In the genomic region with DNA sequence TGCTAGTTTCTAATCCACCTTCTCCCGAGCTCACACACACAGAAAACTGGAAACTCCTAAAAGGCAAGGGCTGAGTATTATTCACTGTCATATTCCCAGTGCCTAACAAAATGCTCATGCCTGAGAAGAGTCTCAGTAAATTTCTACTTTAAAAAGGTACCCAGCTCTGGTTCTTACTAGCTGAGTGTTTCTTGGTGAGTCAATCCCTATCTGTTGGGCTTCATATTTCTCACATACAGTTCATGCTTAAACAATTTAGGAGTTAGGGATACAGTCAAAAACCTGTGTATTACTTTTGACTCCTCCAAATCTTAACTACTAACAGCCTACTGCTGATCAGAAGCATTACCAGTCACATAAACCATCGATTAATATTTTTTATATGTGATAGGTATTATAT, we compare ENCODE assay signal across 20 cellular contexts.
DNase-seq lines count a peak whose midpoint lies in the region; ATAC-seq, FAIRE-seq and TF ChIP-seq lines count a peak whose summit lies in the region.
"Had no signal": no experiment of that assay in that cellular context is flagged by ENCODE, and none has a peak within 500 bp of the region (broad histone marks: within the 10 kb centered on the region; RNA-seq: fewer than 3 reads in every experiment).

No MANE protein-coding gene starts in this region.

- no peak overlapping the region for H3T11ph ChIP-seq in H9 (ENCODE audit: low read length)

- peaks cover 20 to 30% of the 10 kb centered on the region in 2 experiments for H3K4me1 Mint-ChIP-seq in H9
- H3K4me1 Mint-ChIP-seq: B cell; CD4-positive, CD25-positive, alpha-beta regulatory T cell had no signal

- DNase-seq in H1 (ENCODE audit: low read depth in 1 of 2, low spot score in 2 of 2) = no peak
- peak; percentile 39 for DNase-seq in kidney tubule cell (ENCODE audit: low spot score)
- DNase-seq in trophoblast cell = peak in 1 of 2 donors; percentile 18
- DNase-seq in smooth muscle cell (lab: John Stamatoyannopoulos, UW; ENCODE audit: unreplicated experiment) = no peak
- DNase-seq in left ventricle myocardium inferior = no peak
- no peak for DNase-seq in H9
- DNase-seq: Caco-2; CD4-positive, CD25-positive, alpha-beta regulatory T cell; CD8-positive, alpha-beta T cell; DMS153; DND-41; HFFc6 had no signal

- H3K9me3 ChIP-seq in H1 (ENCODE audit: insufficient read depth in 2 of 2, low read depth in 1 of 2, low read length in 1 of 2) (no peaks in the 10 kb centered on the region), trophoblast cell (ENCODE audit: insufficient read depth, low read depth, low read length) (no peaks in the 10 kb centered on the region), smooth muscle cell (replicated peaks; ENCODE audit: low read depth) (no peaks in the 10 kb centered on the region), left ventricle myocardium inferior (replicated peaks) (peaks cover 2% of the 10 kb centered on the region), H9 (ENCODE audit: control insufficient read depth, low read depth, low read length) (no peaks in the 10 kb centered on the region)
- H3K9me3 ChIP-seq: Caco-2, HAP-1 had no signal

- no peak overlapping the region for H2AK5ac ChIP-seq in H1 (ENCODE audit: low read depth, low read length)
- no peak overlapping the region for H2AK5ac ChIP-seq in trophoblast cell (ENCODE audit: low read length)
- H2AK5ac ChIP-seq in H9 (ENCODE audit: insufficient read length, low read length) = no peak overlapping the region

- no peak overlapping the region for H3K9ac ChIP-seq in H1 (replicated peaks in 1 of 4; ENCODE audit: extremely low read depth in 1 of 4, low read depth in 3 of 4, low read length in 3 of 4)
- H3K9ac ChIP-seq in trophoblast cell (ENCODE audit: low read length) = no peak overlapping the region
- no peak overlapping the region for H3K9ac ChIP-seq in smooth muscle cell (ENCODE audit: low read depth)
- H3K9ac ChIP-seq in H9 (ENCODE audit: extremely low read depth, insufficient read length, low read length) = no peak overlapping the region
- H3K9ac ChIP-seq: BLaER1 had no signal

- H3K27me3 ChIP-seq in H1 (replicated peaks in 1 of 4; ENCODE audit: control insufficient read depth in 3 of 4, extremely low read depth in 1 of 4, insufficient read depth in 3 of 4, low read length in 3 of 4) (peaks cover 0 to 7% (median 4%) of the 10 kb centered on the region in 4 experiments; a peak in 3 of 7 replicates), trophoblast cell (ENCODE audit: insufficient read depth, low read length) (no peaks in the 10 kb centered on the region), smooth muscle cell (ENCODE audit: low read depth) (no peaks in the 10 kb centered on the region), left ventricle myocardium inferior (ENCODE audit: low read depth) (no peaks in the 10 kb centered on the region), H9 (ENCODE audit: insufficient read depth, low read length) (no peaks in the 10 kb centered on the region)
- H3K27me3 ChIP-seq: BLaER1 had no signal

- H2BK15ac ChIP-seq in H1 (ENCODE audit: low read length) = no peak overlapping the region
- no peak overlapping the region for H2BK15ac ChIP-seq in H9 (ENCODE audit: low read depth, low read length)

- H2BK5ac ChIP-seq in H1 (ENCODE audit: low read depth, low read length) (no peak overlapping the region), trophoblast cell (ENCODE audit: low read depth, low read length, poor library complexity) (no peak overlapping the region), H9 (ENCODE audit: insufficient read length, low read length) (no peak overlapping the region)

- no peaks in the 10 kb centered on the region for H3K79me2 ChIP-seq in H1 (ENCODE audit: control insufficient read depth in 1 of 2, insufficient read depth in 2 of 2, low read length in 2 of 2)
- no peaks in the 10 kb centered on the region for H3K79me2 ChIP-seq in trophoblast cell (ENCODE audit: control insufficient read depth, insufficient read depth, low read length, poor library complexity)
- H3K79me2 ChIP-seq in smooth muscle cell (ENCODE audit: low read depth) = no peaks in the 10 kb centered on the region
- no peaks in the 10 kb centered on the region for H3K79me2 ChIP-seq in H9 (ENCODE audit: insufficient read depth, low read length)

- H3K4me2 ChIP-seq in H1 (ENCODE audit: insufficient read depth in 1 of 2, low read depth in 2 of 2, low read length in 2 of 2) (no peak overlapping the region), trophoblast cell (ENCODE audit: low read length) (no peak overlapping the region), smooth muscle cell (peak overlapping the region; percentile 22), H9 (ENCODE audit: insufficient read depth, insufficient read length, low read length) (no peak overlapping the region)
- H3K4me2 ChIP-seq: BLaER1 had no signal

- H2BK120ac ChIP-seq in H1 (replicated peaks; ENCODE audit: low read depth, low read length) (no peak overlapping the region), trophoblast cell (ENCODE audit: insufficient read depth, low read length, poor library complexity) (peak overlapping the region; percentile 53), H9 (ENCODE audit: low read depth, low read length, poor library complexity, severe bottlenecking) (no peak overlapping the region)

- H3K4ac ChIP-seq in H1 (replicated peaks; ENCODE audit: insufficient read length, low read depth, low read length) (no peak overlapping the region), trophoblast cell (ENCODE audit: low read depth, low read length) (no peak overlapping the region), H9 (ENCODE audit: low read depth, low read length) (no peak overlapping the region)

- H3K27ac Mint-ChIP-seq in H9 = no peak overlapping the region
- H3K27ac Mint-ChIP-seq: B cell; CD4-positive, CD25-positive, alpha-beta regulatory T cell; CD8-positive, alpha-beta T cell; HFFc6 had no signal

- peak overlapping the region; percentile 71; the same call in 1 of the 2 replicates for H2BK12ac ChIP-seq in H1 (ENCODE audit: low read depth, low read length)
- no peak overlapping the region for H2BK12ac ChIP-seq in trophoblast cell (ENCODE audit: low read length)
- no peak overlapping the region for H2BK12ac ChIP-seq in H9 (ENCODE audit: insufficient read length, low read depth, low read length)

- no peak overlapping the region for H3K4me3 Mint-ChIP-seq in H9
- H3K4me3 Mint-ChIP-seq: B cell; CD4-positive, CD25-positive, alpha-beta regulatory T cell; CD8-positive, alpha-beta T cell; HFFc6 had no signal

- CTCF ChIA-PET in H1 (lab: Charles Lee; ENCODE audit: partially characterized antibody) = no interaction called here

- no peak for TF ChIP-seq EP300 in H1 (IDR thresholded peaks at IDR 0.05; ENCODE audit: borderline replicate concordance in 1 of 2, low read depth in 2 of 2, low read length in 2 of 2)

- no peaks in the 10 kb centered on the region for H3F3A ChIP-seq in smooth muscle cell (ENCODE audit: low read depth)

- no peak for FAIRE-seq in H1 (lab: Jason Lieb, UNC)
- FAIRE-seq: G401.6, GM12892 had no signal

- no peak overlapping the region for H3K23ac ChIP-seq in H1 (ENCODE audit: insufficient read length)
- no peak overlapping the region for H3K23ac ChIP-seq in trophoblast cell (ENCODE audit: low read length)
- H3K23ac ChIP-seq in H9 (ENCODE audit: insufficient read length, low read depth, low read length) = no peak overlapping the region

- H3K79me1 ChIP-seq in H1 (ENCODE audit: low read depth, low read length) (no peaks in the 10 kb centered on the region), trophoblast cell (ENCODE audit: low read length) (no peaks in the 10 kb centered on the region), H9 (ENCODE audit: insufficient read depth, low read depth, low read length, poor library complexity, severe bottlenecking) (no peaks in the 10 kb centered on the region)

- H3K4me1 ChIP-seq in H1 (replicated peaks in 1 of 4; ENCODE audit: control insufficient read depth in 3 of 4, insufficient read depth in 4 of 4, low read length in 3 of 4) (peaks cover 1 to 11% (median 6%) of the 10 kb centered on the region in 4 experiments; a peak in 6 of 7 replicates), trophoblast cell (ENCODE audit: control insufficient read depth in 1 of 2, insufficient read depth in 2 of 2, low read length in 2 of 2) (no peaks in the 10 kb centered on the region), smooth muscle cell (ENCODE audit: low read depth) (peaks cover 3% of the 10 kb centered on the region), left ventricle myocardium inferior (no peaks in the 10 kb centered on the region), H9 (ENCODE audit: insufficient read depth, low read length) (peaks cover 3% of the 10 kb centered on the region; the same call in 1 of the 2 replicates)
- H3K4me1 ChIP-seq: BLaER1, HAP-1 had no signal

- POLR2A ChIA-PET in H1 (lab: Charles Lee; ENCODE audit: partially characterized antibody) = no interaction called here

- no peak for TF ChIP-seq POLR2A in H1 (IDR thresholded peaks at IDR 0.05; ENCODE audit: control extremely low read depth in 1 of 2, low read depth in 2 of 2, low read length in 2 of 2)

- no peaks in the 10 kb centered on the region; a peak in 2 of 5 replicates for H3K9me3 Mint-ChIP-seq in H9
- H3K9me3 Mint-ChIP-seq: CD8-positive, alpha-beta T cell; HFFc6 had no signal

- H4K12ac ChIP-seq in trophoblast cell (ENCODE audit: low read depth, low read length) = no peak overlapping the region

- H3K14ac ChIP-seq in H1 (ENCODE audit: insufficient read length) = no peak overlapping the region
- no peak overlapping the region for H3K14ac ChIP-seq in trophoblast cell (ENCODE audit: low read length)
- H3K14ac ChIP-seq in H9 (ENCODE audit: insufficient read depth, low read length) = no peak overlapping the region

- H3K56ac ChIP-seq in H1 (replicated peaks; ENCODE audit: insufficient read length, low read depth, low read length) = no peak overlapping the region
- no peak overlapping the region for H3K56ac ChIP-seq in H9 (ENCODE audit: insufficient read length, low read depth, low read length)

- H3K27ac ChIP-seq in H1 (ENCODE audit: low read depth, low read length) (no peak overlapping the region), trophoblast cell (ENCODE audit: low read depth, low read length) (no peak overlapping the region), smooth muscle cell (ENCODE audit: low read depth) (peak overlapping the region; percentile 24), left ventricle myocardium inferior (replicated peaks) (no peak overlapping the region), H9 (ENCODE audit: insufficient read length, low read depth, low read length) (no peak overlapping the region)
- H3K27ac ChIP-seq: BLaER1, C4-2B had no signal

- H3K36me3 Mint-ChIP-seq in H9 (ENCODE audit: insufficient read depth in 1 of 3, low read depth in 3 of 3) = peaks cover 0 to under 1% (median 0%) of the 10 kb centered on the region in 3 experiments; a peak in 1 of 7 replicates
- H3K36me3 Mint-ChIP-seq: CD4-positive, CD25-positive, alpha-beta regulatory T cell; CD8-positive, alpha-beta T cell had no signal

- H2AFZ ChIP-seq in H1 (ENCODE audit: low read length) = no peak overlapping the region
- no peak overlapping the region for H2AFZ ChIP-seq in trophoblast cell (ENCODE audit: insufficient read depth, low read length, poor library complexity)
- H2AFZ ChIP-seq in smooth muscle cell (ENCODE audit: low read depth) = peak overlapping the region; percentile 45
- H2AFZ ChIP-seq in H9 (ENCODE audit: low read length) = no peak overlapping the region

- TF ChIP-seq RAD21 in H1 (IDR thresholded peaks at IDR 0.05 in 1 of 2, conservative IDR thresholded peaks at IDR 0.05 in 1 of 2; ENCODE audit: low read depth in 2 of 2, low read length in 2 of 2) = no peak

- no peak for TF ChIP-seq CTCF in H1 (IDR thresholded peaks at IDR 0.05; ENCODE audit: control extremely low read depth in 1 of 3, insufficient read depth in 1 of 3, low read depth in 1 of 3, low read length in 3 of 3)
- TF ChIP-seq CTCF in smooth muscle cell (IDR thresholded peaks at IDR 0.05; ENCODE audit: borderline replicate concordance, insufficient read depth, poor library complexity, severe bottlenecking) = no peak
- TF ChIP-seq CTCF in left ventricle myocardium inferior (IDR thresholded peaks at IDR 0.05; ENCODE audit: borderline replicate concordance) = no peak
- no peak for TF ChIP-seq CTCF in H9 (conservative IDR thresholded peaks at IDR 0.05)

- H3K23me2 ChIP-seq in H1 (ENCODE audit: low read depth, low read length) = no peaks in the 10 kb centered on the region
- no peaks in the 10 kb centered on the region for H3K23me2 ChIP-seq in H9 (ENCODE audit: insufficient read length, low read depth, low read length, poor library complexity, severe bottlenecking)

- H4K8ac ChIP-seq in H1 (ENCODE audit: extremely low read depth, insufficient read depth, low read length) (no peak overlapping the region), trophoblast cell (ENCODE audit: low read depth, low read length) (no peak overlapping the region), H9 (replicated peaks; ENCODE audit: insufficient read length, low read depth, low read length) (no peak overlapping the region)

- H4K20me1 ChIP-seq in H1 (replicated peaks in 1 of 2; ENCODE audit: control insufficient read depth in 1 of 2, insufficient read depth in 2 of 2, low read length in 2 of 2) (no peaks in the 10 kb centered on the region), smooth muscle cell (ENCODE audit: low read depth) (no peaks in the 10 kb centered on the region), H9 (ENCODE audit: control insufficient read depth, insufficient read depth, insufficient read length) (no peaks in the 10 kb centered on the region)
- H4K20me1 ChIP-seq: BLaER1 had no signal

- H4K91ac ChIP-seq in H1 (replicated peaks; ENCODE audit: insufficient read length, low read length) = no peak overlapping the region
- H4K91ac ChIP-seq in trophoblast cell (ENCODE audit: low read depth, low read length) = no peak overlapping the region
- H4K91ac ChIP-seq in H9 (ENCODE audit: insufficient read length, low read depth, low read length) = no peak overlapping the region

- no peak for ATAC-seq in HG03342 (IDR thresholded peaks at IDR 0.05; ENCODE audit: unreplicated experiment)
- ATAC-seq in HG02610 (IDR thresholded peaks at IDR 0.05; ENCODE audit: unreplicated experiment) = no peak
- ATAC-seq: CD8-positive, alpha-beta T cell had no signal

- H3K36me3 ChIP-seq in H1 (ENCODE audit: control insufficient read depth in 2 of 4, insufficient read depth in 4 of 4, low read length in 3 of 4) (no peaks in the 10 kb centered on the region), trophoblast cell (ENCODE audit: control insufficient read depth in 1 of 2, insufficient read depth in 2 of 2, low read length in 2 of 2) (no peaks in the 10 kb centered on the region), smooth muscle cell (ENCODE audit: low read depth) (no peaks in the 10 kb centered on the region), left ventricle myocardium inferior (no peaks in the 10 kb centered on the region)
- H3K36me3 ChIP-seq: BLaER1, HAP-1 had no signal

- H3K4me3 ChIP-seq in H1 (ENCODE audit: extremely low read depth in 1 of 4, insufficient read depth in 2 of 4, low read depth in 3 of 4, low read length in 4 of 4) (no peak overlapping the region), trophoblast cell (ENCODE audit: low read depth, low read length) (no peak overlapping the region), smooth muscle cell (no peak overlapping the region), left ventricle myocardium inferior (no peak overlapping the region)
- H3K4me3 ChIP-seq: BLaER1, HAP-1 had no signal

- H4K5ac ChIP-seq in H1 (ENCODE audit: insufficient read length, low read depth, low read length) = no peak overlapping the region
- H4K5ac ChIP-seq in H9 (ENCODE audit: insufficient read length, low read depth, low read length) = no peak overlapping the region

- H3K27me3 Mint-ChIP-seq in H9 (ENCODE audit: low read depth) = peaks cover 31% of the 10 kb centered on the region
- H3K27me3 Mint-ChIP-seq: B cell had no signal

- H2BK20ac ChIP-seq in H1 (ENCODE audit: low read length) (no peak overlapping the region), H9 (ENCODE audit: low read depth, low read length, poor library complexity, severe bottlenecking) (no peak overlapping the region)

- H3K18ac ChIP-seq in H1 (ENCODE audit: extremely low read depth, low read length) (no peak overlapping the region), trophoblast cell (ENCODE audit: low read length) (no peak overlapping the region), H9 (ENCODE audit: insufficient read length, low read depth, low read length) (no peak overlapping the region)

- 45% methylated on average over 2 of the region's 2 CpGs; no CpG with 5 or more reads in 1 of the 2 experiments for WGBS in H1 (ENCODE audit: extremely low coverage in 1 of 2, insufficient coverage in 1 of 2, insufficient read length in 1 of 2, insufficient replicate concordance in 2 of 2, low coverage in 1 of 2, low lambda C conversion rate in 2 of 2, missing lambda C conversion rate in 1 of 2), 2 experiments
- WGBS in trophoblast cell (ENCODE audit: extremely low coverage, insufficient coverage, insufficient read length) = no CpG with 5 or more reads among the region's 2 CpGs
- WGBS in smooth muscle cell (ENCODE audit: low lambda C conversion rate) = 49% methylated on average over 2 of the region's 2 CpGs
- no CpG with 5 or more reads among the region's 2 CpGs for WGBS in H9 (ENCODE audit: extremely low coverage, insufficient read length, low lambda C conversion rate)

- intact Hi-C loops in left ventricle myocardium inferior (cut with micrococcal nuclease) = no loop called here
